ENCODE assay signal across 8 cellular contexts in the genomic region with DNA sequence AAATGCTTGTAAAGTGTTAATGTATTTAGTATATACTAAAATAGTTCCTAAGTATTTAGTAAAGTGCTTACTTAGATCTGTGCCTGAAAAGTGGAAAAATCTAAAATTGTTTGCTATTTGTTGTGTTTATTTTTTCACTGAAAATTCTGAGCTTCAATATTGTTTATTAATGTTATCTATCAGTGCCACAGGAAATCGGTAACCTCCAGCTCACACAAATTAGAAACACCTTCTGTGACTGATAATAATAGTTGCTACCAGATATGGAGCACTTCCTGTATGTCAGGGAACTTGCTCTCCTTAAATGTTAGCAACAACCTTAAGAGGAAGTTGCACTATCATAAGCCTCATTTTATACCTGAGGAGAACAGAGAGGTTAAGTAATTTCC. TPM values are rescaled to one million over a fixed set of nuclear protein-coding genes. Genes with fewer than 3 reads are reported as not detected.
A peak's percentile ranks its signal among the peaks of the same experiment; 100 is the strongest.
DNase-seq lines count a peak whose midpoint lies in the region; ATAC-seq, FAIRE-seq and TF ChIP-seq lines count a peak whose summit lies in the region.

No MANE protein-coding gene starts in this region.

- H3K27ac ChIP-seq in ascending aorta (peak overlapping the region; percentile 99 to 100), right lobe of liver (peak overlapping the region; percentile 98 to 99 (median 98)), urinary bladder (ENCODE audit: low read depth) (peak overlapping the region; percentile 98)

- H3K4me1 Mint-ChIP-seq in CD14-positive monocyte: peaks cover 23% of the 10 kb centered on the region

- intact Hi-C loops in CD14-positive monocyte (cut with micrococcal nuclease) (loop anchor here in 1 of 2 donors (5.0 kb wide), 1 partner anchor 46 kb away; a partner anchor contains a TSS), ascending aorta (cut with DNase I) (loop anchor here (1.0 to 5.0 kb wide), 7 partner anchors 20 to 1496 kb away; a partner anchor contains a TSS), right lobe of liver (cut with DNase I) (no loop called here)

- no peaks in the 10 kb centered on the region for H3K27me3 ChIP-seq in ascending aorta
- H3K27me3 ChIP-seq in right lobe of liver: no peaks in the 10 kb centered on the region

- DNase-seq in CD14-positive monocyte (ENCODE audit: low spot score) (no peak), HTR-8/SVneo (ENCODE audit: insufficient read length, low spot score) (peak; percentile 13), ascending aorta (ENCODE audit: low spot score in 2 of 2) (no peak), right lobe of liver (no peak), NCI-H345 treated with DMSO at 0.1 percent for 48 hours (lab: John Stamatoyannopoulos, UW; ENCODE audit: unreplicated experiment) (no peak)
- no peak for DNase-seq in stimulated activated CD4-positive, alpha-beta T cell treated with anti-CD3 and anti-CD28 coated beads, Interleukin-2, amount 100 ng/mL, for 24 hours

- H3K36me3 Mint-ChIP-seq in CD14-positive monocyte: peaks cover 24 to 29% of the 10 kb centered on the region in 2 donors

- H3K4me3 ChIP-seq in ascending aorta (peak overlapping the region; percentile 95 to 100), right lobe of liver (peak overlapping the region in 2 of 3 donors; percentile 79 to 99), urinary bladder (ENCODE audit: low read depth, low read length) (peak overlapping the region; percentile 93)

- 0% methylated on average over 1 of the region's 1 CpG for WGBS in right lobe of liver (ENCODE audit: insufficient coverage, low coverage, low lambda C conversion rate, missing lambda C conversion rate)
- WGBS in urinary bladder: 3% methylated on average over 1 of the region's 1 CpG

- peaks cover 25% of the 10 kb centered on the region in 2 donors for H3K36me3 ChIP-seq in ascending aorta
- peaks cover 10 to 23% (median 19%) of the 10 kb centered on the region in 4 donors for H3K36me3 ChIP-seq in right lobe of liver
- peaks cover 2% of the 10 kb centered on the region for H3K36me3 ChIP-seq in urinary bladder (ENCODE audit: insufficient read depth)

- H3K9me3 ChIP-seq in ascending aorta (no peaks in the 10 kb centered on the region), right lobe of liver (no peaks in the 10 kb centered on the region)

- peak; percentile 24 for ATAC-seq in GM21423 (IDR thresholded peaks at IDR 0.05; ENCODE audit: unreplicated experiment)
- peak in 2 of 4 donors; percentile 10 to 13 for ATAC-seq in right lobe of liver

- TF ChIP-seq POLR2A in right lobe of liver (IDR thresholded peaks at IDR 0.05): no peak

- peak overlapping the region; percentile 94 to 98 (median 97) for H3K27ac Mint-ChIP-seq in CD14-positive monocyte

- peak overlapping the region; percentile 81 to 92 for H3K4me3 Mint-ChIP-seq in CD14-positive monocyte

- no peak for TF ChIP-seq CTCF in CD14-positive monocyte (IDR thresholded peaks at IDR 0.05)
- no peak for TF ChIP-seq CTCF in ascending aorta (IDR thresholded peaks at IDR 0.05)
- TF ChIP-seq CTCF in right lobe of liver (IDR thresholded peaks at IDR 0.05): no peak

- peaks cover 12 to 24% of the 10 kb centered on the region in 2 donors for H3K4me1 ChIP-seq in ascending aorta
- peaks cover 0 to 17% (median 7%) of the 10 kb centered on the region in 4 donors for H3K4me1 ChIP-seq in right lobe of liver
- peaks cover 3% of the 10 kb centered on the region for H3K4me1 ChIP-seq in urinary bladder (ENCODE audit: insufficient read depth)

- FAIRE-seq in HTR-8/SVneo (lab: Jason Lieb, UNC): no peak

- peaks cover 0 to 2% (median 0%) of the 10 kb centered on the region in 7 donors for H3K9me3 Mint-ChIP-seq in CD14-positive monocyte

- H3K27me3 Mint-ChIP-seq in CD14-positive monocyte (ENCODE audit: low read depth in 3 of 3): peaks cover 0 to 4% (median 2%) of the 10 kb centered on the region in 3 donors

RNA-seq across cellular contexts. Expression of a gene that starts 0.7 kb away (rescaled TPM):
- 10 to 100 TPM; 39.0 to 51.5 TPM for polyA plus RNA-seq in CD14-positive monocyte
- total RNA-seq in ascending aorta: 214 TPM
- total RNA-seq in right lobe of liver: 10 to 100 TPM; 31.0 to 54.5 (median 44.6) TPM
- total RNA-seq in urinary bladder: 22.1 TPM
- polyA plus RNA-seq in urinary bladder: 195 TPM

RNA-seq across cellular contexts. Expression of a gene that starts 12.2 kb away (rescaled TPM):
- polyA plus RNA-seq in CD14-positive monocyte: not detected
- 1.9 TPM for total RNA-seq in ascending aorta
- under 1 TPM in 2 of 6 experiments, not detected in 4; 0.10 to 0.12 TPM for total RNA-seq in right lobe of liver
- total RNA-seq in urinary bladder: 0.16 TPM
- 0.38 TPM for polyA plus RNA-seq in urinary bladder

RNA-seq across cellular contexts. Expression of a gene that starts 34.4 kb away (rescaled TPM):
- polyA plus RNA-seq in CD14-positive monocyte (under 1 TPM; 0.14 to 0.44 TPM), urinary bladder (189 TPM)
- total RNA-seq in ascending aorta (178 TPM), right lobe of liver (10 to 100 TPM in 4 of 6 experiments, 1 to 10 TPM in 2; 8.7 to 26.0 (median 12.8) TPM), urinary bladder (120 TPM)

RNA-seq across cellular contexts. Expression of a gene that starts 41.1 kb away (rescaled TPM):
- polyA plus RNA-seq in CD14-positive monocyte: 100 to 1,000 TPM; 130 to 164 TPM
- total RNA-seq in ascending aorta: 6.6 TPM
- total RNA-seq in right lobe of liver: 10 to 100 TPM; 42.0 to 96.6 (median 47.6) TPM
- 21.5 TPM for total RNA-seq in urinary bladder
- 77.0 TPM for polyA plus RNA-seq in urinary bladder

RNA-seq across cellular contexts. Expression of a gene that starts 48.1 kb away (rescaled TPM):
- polyA plus RNA-seq in CD14-positive monocyte (10 to 100 TPM; 85.7 to 89.7 TPM), urinary bladder (65.0 TPM)
- total RNA-seq in ascending aorta (113 TPM), right lobe of liver (10 to 100 TPM; 22.2 to 38.0 (median 34.0) TPM), urinary bladder (101 TPM)
